In the genomic region with DNA sequence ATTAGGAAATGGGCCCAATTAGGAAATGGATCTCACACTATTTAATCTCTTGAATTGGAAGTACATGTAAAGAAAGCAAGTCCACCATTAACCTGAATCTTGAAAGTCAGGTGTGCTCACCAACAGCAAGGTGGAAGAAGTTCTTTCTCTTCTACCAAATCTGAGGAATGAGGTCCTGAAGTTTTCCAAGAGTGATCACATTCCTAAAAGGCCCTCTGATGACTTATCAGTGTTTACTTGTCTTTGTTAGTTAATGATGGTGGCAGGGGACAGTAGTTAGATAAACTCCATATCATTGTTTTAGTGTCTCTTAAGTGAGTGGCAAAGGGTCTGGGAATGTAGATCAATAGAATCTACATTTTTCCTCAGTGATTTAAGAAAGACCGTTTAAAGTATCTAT, we compare ENCODE assay signal across 1 cellular context.
TF ChIP-seq lines count a peak whose summit lies in the region.

No MANE protein-coding gene starts in this region.

TF ChIP-seq in WTC11, 78 proteins besides CTCF, POLR2A, EP300 and RAD21:
- TF ChIP-seq FOXP1 (CRISPR knock-in tag; IDR thresholded peaks at IDR 0.05; ENCODE audit: borderline replicate concordance) (no peak), CBFB (CRISPR knock-in tag; IDR thresholded peaks at IDR 0.05; ENCODE audit: low read depth) (no peak), PRRX2 (CRISPR knock-in tag; IDR thresholded peaks at IDR 0.05) (no peak), TP53 (CRISPR knock-in tag; IDR thresholded peaks at IDR 0.05) (no peak), MXD4 (CRISPR knock-in tag; IDR thresholded peaks at IDR 0.05; ENCODE audit: borderline replicate concordance) (no peak)
- TF ChIP-seq, protein P1, sequence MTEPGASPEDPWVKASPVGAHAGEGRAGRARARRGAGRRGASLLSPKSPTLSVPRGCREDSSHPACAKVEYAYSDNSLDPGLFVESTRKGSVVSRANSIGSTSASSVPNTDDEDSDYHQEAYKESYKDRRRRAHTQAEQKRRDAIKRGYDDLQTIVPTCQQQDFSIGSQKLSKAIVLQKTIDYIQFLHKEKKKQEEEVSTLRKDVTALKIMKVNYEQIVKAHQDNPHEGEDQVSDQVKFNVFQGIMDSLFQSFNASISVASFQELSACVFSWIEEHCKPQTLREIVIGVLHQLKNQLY (CRISPR knock-in tag; IDR thresholded peaks at IDR 0.05): no peak
